Comparison of ENCODE assay signal across 11 cellular contexts in genomic region chr9:100354121-100354800, GRCh38. TPM values are rescaled to one million over a fixed set of nuclear protein-coding genes. Genes with fewer than 3 reads are reported as not detected.
DNase-seq lines count a peak whose midpoint lies in the region; ATAC-seq, FAIRE-seq and TF ChIP-seq lines count a peak whose summit lies in the region.
"Had no signal": no experiment of that assay in that cellular context is flagged by ENCODE, and none has a peak within 500 bp of the region (broad histone marks: within the 10 kb centered on the region; RNA-seq: fewer than 3 reads in every experiment).

No MANE protein-coding gene starts in this region.

- POLR2A ChIA-PET in MCF 10A (lab: Yijun Ruan, JAX) (interaction anchor here (1.7 to 8.7 kb wide), 3 partner anchors 22 to 86 kb away, joined by 6 to 143 read pairs (median 21); partner anchors contain the start of gene MSANTD3), H1 (lab: Charles Lee; ENCODE audit: partially characterized antibody) (interaction anchor here (1.2 to 6.6 kb wide), 5 partner anchors 11 to 73 kb away, joined by 3 to 88 read pairs (median 4); partner anchors contain the start of gene MSANTD3)

- H2BK20ac ChIP-seq in H1 (ENCODE audit: low read length): no peak overlapping the region

- H2AFZ ChIP-seq in H1 (ENCODE audit: low read length): no peak overlapping the region

- CTCF ChIA-PET in MCF 10A (lab: Yijun Ruan, JAX): interaction anchor here (0.6 to 1.2 kb wide), 6 partner anchors 30 to 1851 kb away, joined by 3 to 5 read pairs (median 3); no protein-coding TSS in a partner anchor
- CTCF ChIA-PET in H1 (lab: Charles Lee; ENCODE audit: partially characterized antibody): interaction anchor here (0.5 to 1.3 kb wide), 6 partner anchors 11 to 250 kb away, joined by 3 to 5 read pairs (median 3); no protein-coding TSS in a partner anchor

- H3K4me1 ChIP-seq in breast epithelium (peaks cover 0 to 3% of the 10 kb centered on the region in 2 donors), NT2/D1 (ENCODE audit: insufficient read depth, insufficient read length) (no peaks in the 10 kb centered on the region), H1 (replicated peaks in 1 of 4; ENCODE audit: control insufficient read depth in 3 of 4, insufficient read depth in 4 of 4, low read length in 3 of 4) (peaks cover 2 to 13% (median 6%) of the 10 kb centered on the region in 4 experiments; a peak in 3 of 7 replicates)

- TF ChIP-seq RAD21 in H1 (IDR thresholded peaks at IDR 0.05 in 1 of 2, conservative IDR thresholded peaks at IDR 0.05 in 1 of 2; ENCODE audit: low read depth in 2 of 2, low read length in 2 of 2): no peak

- H2AK5ac ChIP-seq in H1 (ENCODE audit: low read depth, low read length): no peak overlapping the region

- H3K4me3 ChIP-seq in breast epithelium (no peak overlapping the region), NT2/D1 (ENCODE audit: insufficient read length, low read depth) (peak overlapping the region; percentile 93), H1 (ENCODE audit: extremely low read depth in 1 of 4, insufficient read depth in 2 of 4, low read depth in 3 of 4, low read length in 4 of 4) (peak overlapping the region in 2 of 4 experiments; percentile 88 to 99; a peak in 3 of 8 replicates)
- H3K4me3 ChIP-seq: gastroesophageal sphincter had no signal

- H3K9me3 ChIP-seq in breast epithelium: peaks cover 0 to 8% of the 10 kb centered on the region in 2 donors
- peaks cover 22% of the 10 kb centered on the region for H3K9me3 ChIP-seq in NT2/D1 (ENCODE audit: insufficient read depth, low read length)
- H3K9me3 ChIP-seq in H1 (ENCODE audit: insufficient read depth in 2 of 2, low read depth in 1 of 2, low read length in 1 of 2): 0 out of 4 replicates have a peak, but pooled peaks cover 3% of the 10 kb centered on the region in 2 experiments
- H3K9me3 ChIP-seq: gastroesophageal sphincter had no signal

- BruUV-seq in MCF 10A (replicated peaks; lab: Mats Ljungman, UMichigan): no TSS peak

- H2BK5ac ChIP-seq in H1 (ENCODE audit: low read depth, low read length): no peak overlapping the region

- peaks cover under 1% of the 10 kb centered on the region for H3K36me3 Mint-ChIP-seq in MCF 10A (ENCODE audit: insufficient read depth, unreplicated experiment)

- H3K27ac ChIP-seq in breast epithelium (no peak overlapping the region), H1 (ENCODE audit: low read depth, low read length) (no peak overlapping the region)

- no peak overlapping the region for H3K14ac ChIP-seq in H1 (ENCODE audit: insufficient read length)

- WGBS in H1 (ENCODE audit: extremely low coverage in 1 of 2, insufficient coverage in 1 of 2, insufficient read length in 1 of 2, insufficient replicate concordance in 2 of 2, low coverage in 1 of 2, low lambda C conversion rate in 2 of 2, missing lambda C conversion rate in 1 of 2), 2 experiments: 82% methylated on average over 2 of the region's 2 CpGs; no CpG with 5 or more reads in 1 of the 2 experiments

- TF ChIP-seq EP300 in H1 (IDR thresholded peaks at IDR 0.05; ENCODE audit: borderline replicate concordance in 1 of 2, low read depth in 2 of 2, low read length in 2 of 2): no peak

- no peak overlapping the region for H2BK15ac ChIP-seq in H1 (ENCODE audit: low read length)

- no peak overlapping the region for H2BK120ac ChIP-seq in H1 (replicated peaks; ENCODE audit: low read depth, low read length)

- H3K4me3 Mint-ChIP-seq in MCF 10A (ENCODE audit: unreplicated experiment): peak overlapping the region; percentile 8
- H3K4me3 Mint-ChIP-seq in stimulated activated naive CD8-positive, alpha-beta T cell treated with anti-CD3 and anti-CD28 coated beads, Interleukin-15, amount 100 ng/mL, for 72 hours: peak overlapping the region; percentile 0 to 20

- H3K36me3 ChIP-seq in breast epithelium (no peaks in the 10 kb centered on the region), NT2/D1 (ENCODE audit: insufficient read depth, insufficient read length, low read length) (peaks cover 19% of the 10 kb centered on the region), H1 (ENCODE audit: control insufficient read depth in 2 of 4, insufficient read depth in 4 of 4, low read length in 3 of 4) (peaks cover 0 to 5% (median 3%) of the 10 kb centered on the region in 4 experiments; a peak in 3 of 8 replicates)
- H3K36me3 ChIP-seq: gastroesophageal sphincter had no signal

- TF ChIP-seq POLR2A in breast epithelium (IDR thresholded peaks at IDR 0.05): no peak
- TF ChIP-seq POLR2A in H1 (IDR thresholded peaks at IDR 0.05; ENCODE audit: control extremely low read depth in 1 of 2, low read depth in 2 of 2, low read length in 2 of 2): no peak

- H3K4me1 Mint-ChIP-seq in MCF 10A (ENCODE audit: insufficient read depth, unreplicated experiment): peaks cover 35% of the 10 kb centered on the region
- H3K4me1 Mint-ChIP-seq in stimulated activated naive CD8-positive, alpha-beta T cell treated with anti-CD3 and anti-CD28 coated beads, Interleukin-15, amount 100 ng/mL, for 72 hours: peaks cover 44% of the 10 kb centered on the region

- no peak overlapping the region for H4K91ac ChIP-seq in H1 (replicated peaks; ENCODE audit: insufficient read length, low read length)

- no peaks in the 10 kb centered on the region for H3K27me3 Mint-ChIP-seq in MCF 10A (ENCODE audit: insufficient read depth, unreplicated experiment)
- H3K27me3 Mint-ChIP-seq in stimulated activated naive CD8-positive, alpha-beta T cell treated with anti-CD3 and anti-CD28 coated beads, Interleukin-15, amount 100 ng/mL, for 72 hours: no peaks in the 10 kb centered on the region

- no peak overlapping the region for H4K8ac ChIP-seq in H1 (ENCODE audit: extremely low read depth, insufficient read depth, low read length)

- peak overlapping the region; percentile 82 for H3K4me2 ChIP-seq in H1 (ENCODE audit: insufficient read depth in 1 of 2, low read depth in 2 of 2, low read length in 2 of 2)

- H2BK12ac ChIP-seq in H1 (ENCODE audit: low read depth, low read length): no peak overlapping the region

- H3K9ac ChIP-seq in NT2/D1 (ENCODE audit: insufficient read length, low read depth): no peak overlapping the region
- H3K9ac ChIP-seq in H1 (replicated peaks in 1 of 4; ENCODE audit: extremely low read depth in 1 of 4, low read depth in 3 of 4, low read length in 3 of 4): no peak overlapping the region

- peaks cover 17 to 25% of the 10 kb centered on the region in 2 experiments for H4K20me1 ChIP-seq in H1 (replicated peaks in 1 of 2; ENCODE audit: control insufficient read depth in 1 of 2, insufficient read depth in 2 of 2, low read length in 2 of 2)

- peaks cover 27 to 48% of the 10 kb centered on the region in 2 experiments for H3K79me2 ChIP-seq in H1 (ENCODE audit: control insufficient read depth in 1 of 2, insufficient read depth in 2 of 2, low read length in 2 of 2)

- no peaks in the 10 kb centered on the region for H3K9me3 Mint-ChIP-seq in MCF 10A (ENCODE audit: unreplicated experiment)
- peaks cover 16% of the 10 kb centered on the region in 2 donors for H3K9me3 Mint-ChIP-seq in stimulated activated naive CD8-positive, alpha-beta T cell treated with anti-CD3 and anti-CD28 coated beads, Interleukin-15, amount 100 ng/mL, for 72 hours

- DNase-seq in MCF 10A (ENCODE audit: unreplicated experiment): no peak
- DNase-seq in breast epithelium (ENCODE audit: low spot score in 2 of 2): no peak
- no peak for DNase-seq in NT2/D1 (ENCODE audit: low read depth, low spot score)
- DNase-seq in H1 (ENCODE audit: low read depth in 1 of 2, low spot score in 2 of 2): no peak
- DNase-seq in stimulated activated naive CD8-positive, alpha-beta T cell treated with anti-CD3 and anti-CD28 coated beads, Interleukin-15, amount 100 ng/mL, for 72 hours: no peak
- no peak for DNase-seq in C1 segment of cervical spinal cord (lab: John Stamatoyannopoulos, UW)
- no peak for DNase-seq in SW480 (ENCODE audit: low spot score)
- DNase-seq in iPS-NIHi7 (ENCODE audit: extremely low spot score): no peak
- DNase-seq: dermis blood vessel endothelial cell had no signal

- H3K18ac ChIP-seq in H1 (ENCODE audit: extremely low read depth, low read length): no peak overlapping the region

- H3K27me3 ChIP-seq in breast epithelium: no peaks in the 10 kb centered on the region
- H3K27me3 ChIP-seq in NT2/D1 (ENCODE audit: insufficient read depth, insufficient read length): no peaks in the 10 kb centered on the region
- H3K27me3 ChIP-seq in H1 (replicated peaks in 1 of 4; ENCODE audit: control insufficient read depth in 3 of 4, extremely low read depth in 1 of 4, insufficient read depth in 3 of 4, low read length in 3 of 4): no peaks in the 10 kb centered on the region
- H3K27me3 ChIP-seq: gastroesophageal sphincter had no signal

- no peak overlapping the region for H4K5ac ChIP-seq in H1 (ENCODE audit: insufficient read length, low read depth, low read length)

- no peak overlapping the region for H3K27ac Mint-ChIP-seq in MCF 10A (ENCODE audit: low read depth, unreplicated experiment)
- H3K27ac Mint-ChIP-seq in stimulated activated naive CD8-positive, alpha-beta T cell treated with anti-CD3 and anti-CD28 coated beads, Interleukin-15, amount 100 ng/mL, for 72 hours: peak overlapping the region in 1 of 2 donors; percentile 71

- no peak overlapping the region for H3K4ac ChIP-seq in H1 (replicated peaks; ENCODE audit: insufficient read length, low read depth, low read length)

- intact Hi-C loops in MCF 10A (cut with micrococcal nuclease) (no loop called here), breast epithelium (cut with DNase I; ENCODE audit: low total_unique reads) (loop anchor here (2.0 kb wide), 1 partner anchor 55 kb away; no protein-coding TSS in a partner anchor)

- TF ChIP-seq CTCF in MCF 10A (IDR thresholded peaks at IDR 0.05; ENCODE audit: unreplicated experiment): no peak
- no peak for TF ChIP-seq CTCF in breast epithelium (IDR thresholded peaks at IDR 0.05)
- no peak for TF ChIP-seq CTCF in H1 (IDR thresholded peaks at IDR 0.05; ENCODE audit: control extremely low read depth in 1 of 3, insufficient read depth in 1 of 3, low read depth in 1 of 3, low read length in 3 of 3)

- H3K79me1 ChIP-seq in H1 (ENCODE audit: low read depth, low read length): no peaks in the 10 kb centered on the region; the same call in none of the 2 replicates

- H3K23ac ChIP-seq in H1 (ENCODE audit: insufficient read length): no peak overlapping the region

- peaks cover 3% of the 10 kb centered on the region; the same call in 1 of the 2 replicates for H3K23me2 ChIP-seq in H1 (ENCODE audit: low read depth, low read length)

- H3K56ac ChIP-seq in H1 (replicated peaks; ENCODE audit: insufficient read length, low read depth, low read length): no peak overlapping the region

- ATAC-seq in stimulated activated naive CD8-positive, alpha-beta T cell treated with anti-CD3 and anti-CD28 coated beads, Interleukin-15, amount 100 ng/mL, for 72 hours: no peak
- ATAC-seq: gastroesophageal sphincter, sciatic nerve had no signal

- no peak for FAIRE-seq in H1 (lab: Jason Lieb, UNC)

RNA-seq across cellular contexts. Expression of gene TEX10, which starts 1.5 kb away (rescaled TPM):
- total RNA-seq in MCF 10A (2022) (37.0 and 38.2 TPM in 2 replicates), breast epithelium (10 to 100 TPM; 13.8 to 30.4 (median 22.6) TPM)
- total RNA-seq in H1 (2021; fragmentation: NEBNext Ultra II Directional; extraction: Animal tissue kit (Norgen Biotek cat#: 25700)): 77.6 and 81.0 TPM in 2 replicates
- 25.1 and 46.9 TPM in 2 replicates for polyA plus RNA-seq in H1 (2011; rRNA removed)
- polyA plus RNA-seq in H1 (2011; cell fraction: cytosol; rRNA removed): 41.1 TPM
- polyA plus RNA-seq in H1 (2011; cell fraction: nucleus; rRNA removed): 23.7 TPM
- 44.4 to 60.9 TPM (median 48.7 TPM) in 4 replicates for polyA plus RNA-seq in H1 (2012, experiment 1 of 2)
- 8.6 TPM for polyA plus RNA-seq in H1 (2012, experiment 2 of 2)
- polyA plus RNA-seq in H1 (2013, experiment 1 of 2): 60.2 TPM
- polyA plus RNA-seq in H1 (2013, experiment 2 of 2): 57.8 TPM
- 74.1 and 94.5 TPM in 2 replicates for polyA minus RNA-seq in H1 (2011; rRNA and poly(A)+ RNA removed)
- polyA minus RNA-seq in H1 (2011; cell fraction: cytosol; rRNA and poly(A)+ RNA removed): 31.6 TPM
- polyA minus RNA-seq in H1 (2011; cell fraction: nucleus; rRNA and poly(A)+ RNA removed): 90.1 TPM
